In the genomic region with DNA sequence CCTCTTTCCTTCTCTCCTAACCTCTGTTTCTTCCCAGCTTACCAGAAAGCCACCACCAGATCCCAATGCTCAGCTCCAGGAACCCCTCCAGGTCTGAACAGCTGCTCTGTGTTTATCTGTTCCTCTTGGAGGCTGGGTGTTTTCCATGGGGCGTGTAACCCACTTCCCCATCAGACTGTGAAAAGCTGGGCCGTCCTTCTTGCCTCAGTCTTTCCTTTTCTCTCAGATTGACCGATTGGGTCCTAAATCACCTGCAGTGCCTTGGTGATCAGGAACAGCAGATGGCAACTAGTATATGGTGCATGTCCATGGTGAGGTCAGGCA, we compare ENCODE assay signal across 1 cellular context.
TF ChIP-seq lines count a peak whose summit lies in the region.

No MANE protein-coding gene starts in this region.

TF ChIP-seq in HepG2, 621 proteins besides CTCF, POLR2A, EP300 and RAD21 (continued from another document):
- TF ChIP-seq, protein P1, sequence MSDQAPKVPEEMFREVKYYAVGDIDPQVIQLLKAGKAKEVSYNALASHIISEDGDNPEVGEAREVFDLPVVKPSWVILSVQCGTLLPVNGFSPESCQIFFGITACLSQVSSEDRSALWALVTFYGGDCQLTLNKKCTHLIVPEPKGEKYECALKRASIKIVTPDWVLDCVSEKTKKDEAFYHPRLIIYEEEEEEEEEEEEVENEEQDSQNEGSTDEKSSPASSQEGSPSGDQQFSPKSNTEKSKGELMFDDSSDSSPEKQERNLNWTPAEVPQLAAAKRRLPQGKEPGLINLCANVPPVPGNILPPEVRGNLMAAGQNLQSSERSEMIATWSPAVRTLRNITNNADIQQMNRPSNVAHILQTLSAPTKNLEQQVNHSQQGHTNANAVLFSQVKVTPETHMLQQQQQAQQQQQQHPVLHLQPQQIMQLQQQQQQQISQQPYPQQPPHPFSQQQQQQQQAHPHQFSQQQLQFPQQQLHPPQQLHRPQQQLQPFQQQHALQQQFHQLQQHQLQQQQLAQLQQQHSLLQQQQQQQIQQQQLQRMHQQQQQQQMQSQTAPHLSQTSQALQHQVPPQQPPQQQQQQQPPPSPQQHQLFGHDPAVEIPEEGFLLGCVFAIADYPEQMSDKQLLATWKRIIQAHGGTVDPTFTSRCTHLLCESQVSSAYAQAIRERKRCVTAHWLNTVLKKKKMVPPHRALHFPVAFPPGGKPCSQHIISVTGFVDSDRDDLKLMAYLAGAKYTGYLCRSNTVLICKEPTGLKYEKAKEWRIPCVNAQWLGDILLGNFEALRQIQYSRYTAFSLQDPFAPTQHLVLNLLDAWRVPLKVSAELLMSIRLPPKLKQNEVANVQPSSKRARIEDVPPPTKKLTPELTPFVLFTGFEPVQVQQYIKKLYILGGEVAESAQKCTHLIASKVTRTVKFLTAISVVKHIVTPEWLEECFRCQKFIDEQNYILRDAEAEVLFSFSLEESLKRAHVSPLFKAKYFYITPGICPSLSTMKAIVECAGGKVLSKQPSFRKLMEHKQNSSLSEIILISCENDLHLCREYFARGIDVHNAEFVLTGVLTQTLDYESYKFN (CRISPR knock-in tag; conservative IDR thresholded peaks at IDR 0.05), result no peak
- TF ChIP-seq USF2 (IDR thresholded peaks at IDR 0.05; ENCODE audit: low read depth, low read length) (no peak), USF2 (CRISPR knock-in tag; IDR thresholded peaks at IDR 0.05; ENCODE audit: borderline replicate concordance) (no peak), PHF21A (CRISPR knock-in tag; IDR thresholded peaks at IDR 0.05) (no peak)
